Comparison of ENCODE assay signal across 1 cellular context in genomic region chr22:20507253-20508066, GRCh38.
A peak's percentile ranks its signal among the peaks of the same experiment; 100 is the strongest.
TF ChIP-seq lines count a peak whose summit lies in the region.

MED15 (plus strand) TSS chr22:20507610; CDS start chr22:20507679, 69 bp downstream.

TF ChIP-seq in GM12878, 131 proteins besides CTCF, POLR2A, EP300 and RAD21 (continued from another document):
- peak; percentile 44; the same call in 1 of the 2 replicates for TF ChIP-seq SREBF2 (IDR thresholded peaks at IDR 0.05; ENCODE audit: low read length)
- no peak for TF ChIP-seq KDM1A (IDR thresholded peaks at IDR 0.05; ENCODE audit: borderline replicate concordance)
- peak; percentile 61; the same call in 1 of the 2 replicates for TF ChIP-seq LARP7 (IDR thresholded peaks at IDR 0.05)
- no peak for TF ChIP-seq ZNF24 (IDR thresholded peaks at IDR 0.05)
- no peak for TF ChIP-seq SMC3 (IDR thresholded peaks at IDR 0.05; ENCODE audit: borderline replicate concordance, low read length)
- peak; percentile 47; the same call in 1 of the 2 replicates for TF ChIP-seq TBL1XR1 (IDR thresholded peaks at IDR 0.05; ENCODE audit: low read depth, low read length)
- peak; percentile 60; the same call in 1 of the 2 replicates for TF ChIP-seq SMAD5 (IDR thresholded peaks at IDR 0.05; ENCODE audit: low read depth)
- peak; percentile 72 for TF ChIP-seq CREB1 (IDR thresholded peaks at IDR 0.05; ENCODE audit: low read depth)
- 0 out of 2 replicates have a peak, but pooled peaks have one; percentile 76 for TF ChIP-seq ESRRA (IDR thresholded peaks at IDR 0.05; ENCODE audit: low read length)
- TF ChIP-seq RELB (IDR thresholded peaks at IDR 0.05; ENCODE audit: low read depth): peak; percentile 74; the same call in 1 of the 2 replicates
- TF ChIP-seq PAX5 (IDR thresholded peaks at IDR 0.05; ENCODE audit: borderline replicate concordance, low read depth, low read length): peak; percentile 72; the same call in 1 of the 2 replicates
- peak; percentile 98 for TF ChIP-seq GABPA (IDR thresholded peaks at IDR 0.05; ENCODE audit: low read depth)
- TF ChIP-seq NFIC (IDR thresholded peaks at IDR 0.05; ENCODE audit: low read depth, low read length): no peak
- no peak for TF ChIP-seq RAD51 (IDR thresholded peaks at IDR 0.05)
- TF ChIP-seq YY1 (IDR thresholded peaks at IDR 0.05; ENCODE audit: low read depth, low read length): peak; percentile 88
- peak; percentile 94; the same call in 1 of the 2 replicates for TF ChIP-seq GATAD2B (conservative IDR thresholded peaks at IDR 0.05; ENCODE audit: low read depth)
- no peak for TF ChIP-seq ZBTB33 (IDR thresholded peaks at IDR 0.05)
- 0 out of 2 replicates have a peak, but pooled peaks have one; percentile 21 for TF ChIP-seq NR2F1 (conservative IDR thresholded peaks at IDR 0.05)
- peak; percentile 90 for TF ChIP-seq ELK1 (IDR thresholded peaks at IDR 0.05; ENCODE audit: low read depth, low read length)
TF ChIP-seq in GM12878: peak in this region for 50.
